In the genomic region with DNA sequence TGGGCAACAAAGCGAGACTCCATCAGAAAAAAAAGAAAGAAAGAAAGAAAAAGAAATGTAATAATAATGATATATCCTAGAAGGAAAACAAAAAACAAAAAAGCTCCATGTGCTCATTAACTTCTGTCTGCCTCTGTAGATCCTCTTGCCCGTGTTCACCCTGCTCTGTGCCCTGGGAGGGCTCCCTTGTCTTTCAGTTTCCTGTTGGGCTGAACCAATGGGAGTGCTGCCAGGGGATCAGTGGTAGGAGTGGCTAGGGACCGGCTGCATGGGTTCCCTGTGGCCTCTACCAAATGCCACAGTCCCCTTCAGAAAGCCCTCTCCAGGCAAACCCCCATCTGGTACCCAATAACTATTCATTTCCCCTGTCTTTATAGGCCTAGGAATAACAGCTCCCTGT, we compare ENCODE assay signal across 14 cellular contexts. TPM values are rescaled to one million over a fixed set of nuclear protein-coding genes. Genes with fewer than 3 reads are reported as not detected.
DNase-seq lines count a peak whose midpoint lies in the region; ATAC-seq and TF ChIP-seq lines count a peak whose summit lies in the region.
"Had no signal": no experiment of that assay in that cellular context is flagged by ENCODE, and none has a peak within 500 bp of the region (broad histone marks: within the 10 kb centered on the region; RNA-seq: fewer than 3 reads in every experiment).

No MANE protein-coding gene starts in this region.

- no peak overlapping the region for H3K9ac ChIP-seq in endodermal cell (ENCODE audit: extremely low read depth, low read length, poor library complexity, severe bottlenecking)

- H3K27ac ChIP-seq in endodermal cell (ENCODE audit: low read depth, low read length) = no peak overlapping the region
- H3K27ac ChIP-seq: heart right ventricle, left lung, psoas muscle had no signal

- H3K4me3 ChIP-seq in BE2C (ENCODE audit: low read depth, low read length) = no peak overlapping the region
- H3K4me3 ChIP-seq in endodermal cell (ENCODE audit: low read length) = no peak overlapping the region
- H3K4me3 ChIP-seq: heart right ventricle, left lung, psoas muscle had no signal

- H3K27me3 ChIP-seq in BE2C (no peaks in the 10 kb centered on the region), endodermal cell (ENCODE audit: control insufficient read depth, insufficient read depth, low read length, poor library complexity, severe bottlenecking) (no peaks in the 10 kb centered on the region)
- H3K27me3 ChIP-seq: left lung had no signal

- no peaks in the 10 kb centered on the region; the same call in 1 of the 2 replicates for H3K4me1 ChIP-seq in BE2C
- H3K4me1 ChIP-seq in endodermal cell (ENCODE audit: control insufficient read depth, insufficient read depth, low read length) = peaks cover under 1% of the 10 kb centered on the region

- H3K4me1 Mint-ChIP-seq in endodermal cell = peaks cover 14% of the 10 kb centered on the region
- H3K4me1 Mint-ChIP-seq in activated CD8-positive, alpha-beta T cell treated with anti-CD3 and anti-CD28 coated beads, Interleukin-2, amount 10 ng/mL, durations not matched to agents 7 days and 5 days (ENCODE audit: low read depth) = no peaks in the 10 kb centered on the region

- no peaks in the 10 kb centered on the region for H3K9me3 Mint-ChIP-seq in endodermal cell
- no peaks in the 10 kb centered on the region for H3K9me3 Mint-ChIP-seq in activated CD8-positive, alpha-beta T cell treated with anti-CD3 and anti-CD28 coated beads, Interleukin-2, amount 10 ng/mL, durations not matched to agents 7 days and 5 days (ENCODE audit: insufficient read depth)
- H3K9me3 Mint-ChIP-seq: dendritic cell treated with granulocyte-macrophage colony-stimulating factor and Interleukin-4, amounts not matched to agents 40 ng/mL and 50 ng/mL, for 4 days had no signal

- H3K27ac Mint-ChIP-seq in endodermal cell = no peak overlapping the region
- H3K27ac Mint-ChIP-seq in activated CD8-positive, alpha-beta T cell treated with anti-CD3 and anti-CD28 coated beads, Interleukin-2, amount 10 ng/mL, durations not matched to agents 7 days and 5 days = no peak overlapping the region
- H3K27ac Mint-ChIP-seq: dendritic cell treated with granulocyte-macrophage colony-stimulating factor and Interleukin-4, amounts not matched to agents 40 ng/mL and 50 ng/mL, for 4 days had no signal

- CTCF ChIA-PET in activated CD8-positive, alpha-beta T cell treated with anti-CD3 and anti-CD28 coated beads, Interleukin-2, amount 10 ng/mL, durations not matched to agents 7 days and 5 days (lab: Charles Lee) = no interaction called here

- no peak overlapping the region for H3K4me3 Mint-ChIP-seq in endodermal cell
- H3K4me3 Mint-ChIP-seq in activated CD8-positive, alpha-beta T cell treated with anti-CD3 and anti-CD28 coated beads, Interleukin-2, amount 10 ng/mL, durations not matched to agents 7 days and 5 days = no peak overlapping the region
- H3K4me3 Mint-ChIP-seq: dendritic cell treated with granulocyte-macrophage colony-stimulating factor and Interleukin-4, amounts not matched to agents 40 ng/mL and 50 ng/mL, for 4 days had no signal

- TF ChIP-seq CTCF in BE2C (IDR thresholded peaks at IDR 0.05; ENCODE audit: low read depth, low read length) (no peak), endodermal cell (conservative IDR thresholded peaks at IDR 0.05) (no peak)

- POLR2A ChIA-PET in activated CD8-positive, alpha-beta T cell treated with anti-CD3 and anti-CD28 coated beads, Interleukin-2, amount 10 ng/mL, durations not matched to agents 7 days and 5 days (lab: Charles Lee) = no interaction called here

- DNase-seq in BE2C = peak; percentile 19
- DNase-seq in NCI-H2171 (lab: John Stamatoyannopoulos, UW) = peak; percentile 60
- DNase-seq in endodermal cell = peak; percentile 70
- no peak for DNase-seq in activated CD8-positive, alpha-beta T cell treated with anti-CD3 and anti-CD28 coated beads, Interleukin-2, amount 10 ng/mL, durations not matched to agents 7 days and 5 days
- no peak for DNase-seq in activated naive CD4-positive, alpha-beta T cell (lab: John Stamatoyannopoulos, UW)
- DNase-seq in midbrain (lab: John Stamatoyannopoulos, UW) = no peak
- DNase-seq: activated gamma-delta T cell, heart right ventricle, left lung, NCI-H2107, psoas muscle had no signal

- no peaks in the 10 kb centered on the region for H3K36me3 Mint-ChIP-seq in endodermal cell (ENCODE audit: low read depth)
- no peaks in the 10 kb centered on the region for H3K36me3 Mint-ChIP-seq in activated CD8-positive, alpha-beta T cell treated with anti-CD3 and anti-CD28 coated beads, Interleukin-2, amount 10 ng/mL, durations not matched to agents 7 days and 5 days (ENCODE audit: low read depth)

- H3K27me3 Mint-ChIP-seq in endodermal cell (ENCODE audit: insufficient read depth) = no peaks in the 10 kb centered on the region
- no peaks in the 10 kb centered on the region for H3K27me3 Mint-ChIP-seq in activated CD8-positive, alpha-beta T cell treated with anti-CD3 and anti-CD28 coated beads, Interleukin-2, amount 10 ng/mL, durations not matched to agents 7 days and 5 days (ENCODE audit: low read depth)
- H3K27me3 Mint-ChIP-seq: dendritic cell treated with granulocyte-macrophage colony-stimulating factor and Interleukin-4, amounts not matched to agents 40 ng/mL and 50 ng/mL, for 4 days had no signal

- no peaks in the 10 kb centered on the region for H3K9me3 ChIP-seq in BE2C
- no peaks in the 10 kb centered on the region for H3K9me3 ChIP-seq in endodermal cell (ENCODE audit: control insufficient read depth, low read length)
- H3K9me3 ChIP-seq: heart right ventricle, left lung, psoas muscle had no signal

- WGBS in endodermal cell (ENCODE audit: insufficient coverage in 1 of 2, insufficient read length in 1 of 2), 2 experiments = 57 to 86% methylated on average over 1 to 3 of the region's 3 CpGs

- ATAC-seq in GM19463 (IDR thresholded peaks at IDR 0.05; ENCODE audit: unreplicated experiment) (peak; percentile 66), HG03342 (IDR thresholded peaks at IDR 0.05; ENCODE audit: unreplicated experiment) (no peak)
- ATAC-seq in activated CD8-positive, alpha-beta T cell treated with anti-CD3 and anti-CD28 coated beads, Interleukin-2, amount 10 ng/mL, durations not matched to agents 7 days and 5 days = no peak
- ATAC-seq: heart right ventricle, left lung, psoas muscle had no signal

- no peaks in the 10 kb centered on the region for H3K36me3 ChIP-seq in BE2C
- no peaks in the 10 kb centered on the region for H3K36me3 ChIP-seq in endodermal cell (ENCODE audit: control insufficient read depth, insufficient read depth, low read length)
- H3K36me3 ChIP-seq: heart right ventricle, left lung had no signal

RNA-seq across cellular contexts. Expression of gene PARD3, which starts 51.8 kb away (rescaled TPM):
- polyA plus RNA-seq in BE2C (2012; ENCODE audit: insufficient read depth, insufficient read length, low read depth) = 12.6 TPM
- 10 to 100 TPM; 59.6 to 74.6 TPM for total RNA-seq in endodermal cell
- polyA plus RNA-seq in endodermal cell (2013, experiment 1 of 2) = 44.8 TPM
- polyA plus RNA-seq in endodermal cell (2013, experiment 2 of 2) = 44.5 TPM
- total RNA-seq in activated CD8-positive, alpha-beta T cell treated with anti-CD3 and anti-CD28 coated beads, Interleukin-2, amount 10 ng/mL, durations not matched to agents 7 days and 5 days = under 1 TPM; 0.63 to 0.68 TPM

Comparison
In these comparisons a context has a peak if more than half of its experiments do, and no peak if none do; other contexts are left out.
1. DNase-seq: peak in BE2C (single experiment), NCI-H2171 (single experiment) and endodermal cell (single experiment); none in activated CD8-positive, alpha-beta T cell treated with anti-CD3 and anti-CD28 coated beads, Interleukin-2, amount 10 ng/mL, durations not matched to agents 7 days and 5 days (single experiment), activated naive CD4-positive, alpha-beta T cell (0 of 4) and midbrain (single experiment).
2. RNA of gene PARD3, which starts 51.8 kb away (total RNA-seq): 59.6 to 74.6 TPM in endodermal cell; 0.63 to 0.68 TPM in activated CD8-positive, alpha-beta T cell treated with anti-CD3 and anti-CD28 coated beads, Interleukin-2, amount 10 ng/mL, durations not matched to agents 7 days and 5 days; every median in the first group is over 10 times any median in the second.